Comparison of ENCODE assay signal across 27 cellular contexts in genomic region chr14:34246206-34246605, GRCh38.
DNase-seq lines count a peak whose midpoint lies in the region; ATAC-seq, FAIRE-seq and TF ChIP-seq lines count a peak whose summit lies in the region.
"Had no signal": no experiment of that assay in that cellular context is flagged by ENCODE, and none has a peak within 500 bp of the region (broad histone marks: within the 10 kb centered on the region; RNA-seq: fewer than 3 reads in every experiment).

No MANE protein-coding gene starts in this region.

- H3K9me3 Mint-ChIP-seq in GM23338: no peaks in the 10 kb centered on the region; the same call in 2 of the 3 replicates
- no peaks in the 10 kb centered on the region for H3K9me3 Mint-ChIP-seq in activated CD8-positive, alpha-beta memory T cell treated with anti-CD3 and anti-CD28 coated beads, Interleukin-2, amount 10 ng/mL, durations not matched to agents 7 days and 5 days (ENCODE audit: low read depth)
- H3K9me3 Mint-ChIP-seq: CD8-positive, alpha-beta memory T cell had no signal

- CTCF ChIA-PET in activated CD8-positive, alpha-beta memory T cell treated with anti-CD3 and anti-CD28 coated beads, Interleukin-2, amount 10 ng/mL, durations not matched to agents 7 days and 5 days (lab: Charles Lee): no interaction called here

- no peak overlapping the region for H3K4me2 ChIP-seq in GM23338
- H3K4me2 ChIP-seq: BLaER1 had no signal

- no peaks in the 10 kb centered on the region for H4K20me1 ChIP-seq in GM23338 (replicated peaks; ENCODE audit: insufficient read depth)
- H4K20me1 ChIP-seq: BLaER1 had no signal

- no peak for TF ChIP-seq POLR2A in GM12892 (IDR thresholded peaks at IDR 0.05; ENCODE audit: low read depth, low read length)

- no peaks in the 10 kb centered on the region for H3K36me3 Mint-ChIP-seq in GM23338 (ENCODE audit: low read depth)
- no peaks in the 10 kb centered on the region for H3K36me3 Mint-ChIP-seq in activated CD8-positive, alpha-beta memory T cell treated with anti-CD3 and anti-CD28 coated beads, Interleukin-2, amount 10 ng/mL, durations not matched to agents 7 days and 5 days
- H3K36me3 Mint-ChIP-seq: CD14-positive monocyte; CD4-positive, alpha-beta memory T cell; CD4-positive, CD25-positive, alpha-beta regulatory T cell; CD8-positive, alpha-beta memory T cell had no signal

- H3K4me1 Mint-ChIP-seq in GM23338: no peaks in the 10 kb centered on the region; the same call in 2 of the 3 replicates
- H3K4me1 Mint-ChIP-seq in activated CD8-positive, alpha-beta memory T cell treated with anti-CD3 and anti-CD28 coated beads, Interleukin-2, amount 10 ng/mL, durations not matched to agents 7 days and 5 days: no peaks in the 10 kb centered on the region
- H3K4me1 Mint-ChIP-seq: CD14-positive monocyte; CD4-positive, alpha-beta memory T cell; CD4-positive, CD25-positive, alpha-beta regulatory T cell; CD8-positive, alpha-beta memory T cell had no signal

- no peaks in the 10 kb centered on the region for H3K27me3 ChIP-seq in GM23338 (ENCODE audit: insufficient read depth)
- H3K27me3 ChIP-seq: BE2C, BLaER1 had no signal

- peak overlapping the region; percentile 19; the same call in 1 of the 2 replicates for H3K27ac Mint-ChIP-seq in GM23338
- no peak overlapping the region for H3K27ac Mint-ChIP-seq in activated CD8-positive, alpha-beta memory T cell treated with anti-CD3 and anti-CD28 coated beads, Interleukin-2, amount 10 ng/mL, durations not matched to agents 7 days and 5 days
- H3K27ac Mint-ChIP-seq: CD14-positive monocyte; CD4-positive, alpha-beta memory T cell; CD4-positive, CD25-positive, alpha-beta regulatory T cell; CD8-positive, alpha-beta memory T cell had no signal

- no peak for ATAC-seq in GM23338
- ATAC-seq in activated CD8-positive, alpha-beta memory T cell treated with anti-CD3 and anti-CD28 coated beads, Interleukin-2, amount 10 ng/mL, durations not matched to agents 7 days and 5 days: no peak

- no peak overlapping the region for H3K4me3 Mint-ChIP-seq in GM23338
- no peak overlapping the region for H3K4me3 Mint-ChIP-seq in activated CD8-positive, alpha-beta memory T cell treated with anti-CD3 and anti-CD28 coated beads, Interleukin-2, amount 10 ng/mL, durations not matched to agents 7 days and 5 days
- H3K4me3 Mint-ChIP-seq: CD14-positive monocyte; CD4-positive, alpha-beta memory T cell; CD4-positive, CD25-positive, alpha-beta regulatory T cell; CD8-positive, alpha-beta memory T cell had no signal

- FAIRE-seq in GM12892 (lab: Jason Lieb, UNC): no peak
- FAIRE-seq: A204.1, G401.6, GM12891, GM18507 had no signal

- H3F3A ChIP-seq in GM23338 (replicated peaks; ENCODE audit: low read depth): no peaks in the 10 kb centered on the region

- H2AFZ ChIP-seq in GM23338: 0 out of 2 replicates have a peak overlapping the region, but pooled peaks have one; percentile 18

- H3K27ac ChIP-seq in GM23338 (ENCODE audit: low read depth): no peak overlapping the region
- H3K27ac ChIP-seq: BLaER1 had no signal

- H3K27me3 Mint-ChIP-seq in GM23338 (ENCODE audit: insufficient read depth, low read depth, poor library complexity): no peaks in the 10 kb centered on the region
- H3K27me3 Mint-ChIP-seq in activated CD8-positive, alpha-beta memory T cell treated with anti-CD3 and anti-CD28 coated beads, Interleukin-2, amount 10 ng/mL, durations not matched to agents 7 days and 5 days: peaks cover 3% of the 10 kb centered on the region

- H3K79me2 ChIP-seq in GM23338 (replicated peaks; ENCODE audit: insufficient read depth): no peaks in the 10 kb centered on the region

- H3K4me3 ChIP-seq in GM23338: no peak overlapping the region
- H3K4me3 ChIP-seq: BLaER1 had no signal

- no peaks in the 10 kb centered on the region for H3K4me1 ChIP-seq in GM23338 (ENCODE audit: insufficient read depth)
- H3K4me1 ChIP-seq: BE2C, BLaER1 had no signal

- H3K9me2 ChIP-seq in GM23338 (ENCODE audit: insufficient read depth): peaks cover 6% of the 10 kb centered on the region; the same call in 1 of the 2 replicates

- no peak for TF ChIP-seq CTCF in GM23338 (conservative IDR thresholded peaks at IDR 0.05; ENCODE audit: low read depth in 2 of 2)

- H3K36me3 ChIP-seq in GM23338 (ENCODE audit: insufficient read depth): no peaks in the 10 kb centered on the region
- H3K36me3 ChIP-seq: BE2C, BLaER1 had no signal

- DNase-seq in GM23338 (ENCODE audit: low spot score): no peak
- DNase-seq in amniotic epithelial cell (ENCODE audit: low read depth): peak; percentile 12
- peak; percentile 69 for DNase-seq in islet precursor cell
- no peak for DNase-seq in GM12892 (ENCODE audit: insufficient read length)
- no peak for DNase-seq in stimulated activated naive CD4-positive, alpha-beta T cell treated with Interleukin-2 at 50 U/mL for 16 hours (lab: John Stamatoyannopoulos, UW)
- no peak for DNase-seq in activated CD8-positive, alpha-beta memory T cell treated with anti-CD3 and anti-CD28 coated beads, Interleukin-2, amount 10 ng/mL, durations not matched to agents 7 days and 5 days
- DNase-seq: 8988T; ACHN; BE2C; C1 segment of cervical spinal cord; CD4-positive, alpha-beta memory T cell; CD4-positive, CD25-positive, alpha-beta regulatory T cell; CD8-positive, alpha-beta memory T cell; COR-L47; DMS 273 treated with DMSO at 0.1 percent for 48 hours; DMS153; DMS53; DMS79; DND-41; EL; GF-D8 had no signal

TF ChIP-seq in GM23338, 12 proteins besides CTCF, POLR2A, EP300 and RAD21 (continues in another document):
- no peak for TF ChIP-seq CREB1 (CRISPR knock-in tag; IDR thresholded peaks at IDR 0.05; ENCODE audit: low read depth)
- TF ChIP-seq REST (IDR thresholded peaks at IDR 0.05; ENCODE audit: unreplicated experiment): no peak
- TF ChIP-seq POLR2AphosphoS5 (IDR thresholded peaks at IDR 0.05; ENCODE audit: low read depth): no peak
- no peak for TF ChIP-seq EZH2 (IDR thresholded peaks at IDR 0.05; ENCODE audit: low read depth, unreplicated experiment)
- TF ChIP-seq STAT1 (IDR thresholded peaks at IDR 0.05; ENCODE audit: unreplicated experiment): no peak
- no peak for TF ChIP-seq NANOG (IDR thresholded peaks at IDR 0.05; ENCODE audit: borderline replicate concordance)
- no peak for TF ChIP-seq ETS1 (IDR thresholded peaks at IDR 0.05)
- TF ChIP-seq EZH2phosphoT487 (IDR thresholded peaks at IDR 0.05; ENCODE audit: unreplicated experiment): no peak
- TF ChIP-seq ZNF331 (CRISPR knock-in tag; IDR thresholded peaks at IDR 0.05; ENCODE audit: low read depth): no peak
- TF ChIP-seq ZNF114 (CRISPR knock-in tag; IDR thresholded peaks at IDR 0.05): no peak
- TF ChIP-seq JUNB (IDR thresholded peaks at IDR 0.05; ENCODE audit: unreplicated experiment): no peak

Comparison
In these comparisons a context has a peak if more than half of its experiments do, and no peak if none do; other contexts are left out.
1. DNase-seq: peak in amniotic epithelial cell (single experiment) and islet precursor cell (single experiment); none in GM23338 (single experiment), GM12892 (single experiment), stimulated activated naive CD4-positive, alpha-beta T cell treated with Interleukin-2 at 50 U/mL for 16 hours (single experiment) and activated CD8-positive, alpha-beta memory T cell treated with anti-CD3 and anti-CD28 coated beads, Interleukin-2, amount 10 ng/mL, durations not matched to agents 7 days and 5 days (single experiment).